Comparison of ENCODE assay signal across 9 cellular contexts in genomic region chr1:231418741-231419107, GRCh38. TPM values are rescaled to one million over a fixed set of nuclear protein-coding genes. Genes with fewer than 3 reads are reported as not detected.
DNase-seq lines count a peak whose midpoint lies in the region; ATAC-seq, FAIRE-seq and TF ChIP-seq lines count a peak whose summit lies in the region.
"Had no signal": no experiment of that assay in that cellular context is flagged by ENCODE, and none has a peak within 500 bp of the region (broad histone marks: within the 10 kb centered on the region; RNA-seq: fewer than 3 reads in every experiment).

No MANE protein-coding gene starts in this region.

- no peaks in the 10 kb centered on the region for H3K9me3 ChIP-seq in GM12878 (replicated peaks; ENCODE audit: control insufficient read depth, insufficient read depth, low read length)
- H3K9me3 ChIP-seq in mesodermal cell (ENCODE audit: control insufficient read depth, low read length), result no peaks in the 10 kb centered on the region

- BruUV-seq in GM12878 (replicated peaks; lab: Mats Ljungman, UMichigan), result no TSS peak

- peak overlapping the region; percentile 78 for H3K4me2 ChIP-seq in GM12878 (ENCODE audit: control insufficient read depth, insufficient read depth)

- intact Hi-C loops in GM12878 (cut with micrococcal nuclease; ENCODE audit: unreplicated experiment), result loop anchor here (5.0 kb wide), 2 partner anchors 61 to 174 kb away; no protein-coding TSS in a partner anchor

- H3K36me3 Mint-ChIP-seq in activated naive CD4-positive, alpha-beta T cell treated with anti-CD3 and anti-CD28 coated beads, Interleukin-2, amount 50 U/mL, for 24 hours, result peaks cover 12% of the 10 kb centered on the region
- peaks cover 16 to 37% of the 10 kb centered on the region in 2 donors for H3K36me3 Mint-ChIP-seq in activated naive CD4-positive, alpha-beta T cell treated with anti-CD3 and anti-CD28 coated beads, Interleukin-2, amount 50 U/mL, for 72 hours

- H3K4me1 Mint-ChIP-seq in activated naive CD4-positive, alpha-beta T cell treated with anti-CD3 and anti-CD28 coated beads, Interleukin-2, amount 50 U/mL, for 24 hours, result peaks cover 69% of the 10 kb centered on the region

- H3K9me3 Mint-ChIP-seq in activated naive CD4-positive, alpha-beta T cell treated with anti-CD3 and anti-CD28 coated beads, Interleukin-2, amount 50 U/mL, for 24 hours, result no peaks in the 10 kb centered on the region
- no peaks in the 10 kb centered on the region for H3K9me3 Mint-ChIP-seq in activated naive CD4-positive, alpha-beta T cell treated with anti-CD3 and anti-CD28 coated beads, Interleukin-2, amount 50 U/mL, for 72 hours

- no peak for TF ChIP-seq EP300 in GM12878 (IDR thresholded peaks at IDR 0.05; ENCODE audit: borderline replicate concordance in 1 of 2, control insufficient read depth in 1 of 2, low read depth in 2 of 2, low read length in 2 of 2)

- H3K27ac ChIP-seq in GM12878 (ENCODE audit: control insufficient read depth, insufficient read depth) (no peak overlapping the region), mesodermal cell (ENCODE audit: low read depth, low read length, severe bottlenecking) (no peak overlapping the region), urinary bladder (ENCODE audit: low read depth) (no peak overlapping the region)

- TF ChIP-seq CTCF in GM12878 (IDR thresholded peaks at IDR 0.05 in 2 of 3, conservative IDR thresholded peaks at IDR 0.05 in 1 of 3; ENCODE audit: control insufficient read depth in 2 of 3, extremely low read depth in 1 of 3, insufficient read depth in 1 of 3, low read depth in 3 of 3, low read length in 3 of 3), result no peak

- no peak for TF ChIP-seq RAD21 in GM12878 (IDR thresholded peaks at IDR 0.05; ENCODE audit: insufficient read depth, low read depth, low read length)

- no peak for TF ChIP-seq POLR2A in GM12878 (IDR thresholded peaks at IDR 0.05; ENCODE audit: low read depth, low read length)

- no peak overlapping the region for H3K27ac Mint-ChIP-seq in activated naive CD4-positive, alpha-beta T cell treated with anti-CD3 and anti-CD28 coated beads, Interleukin-2, amount 50 U/mL, for 24 hours
- no peak overlapping the region for H3K27ac Mint-ChIP-seq in activated naive CD4-positive, alpha-beta T cell treated with anti-CD3 and anti-CD28 coated beads, Interleukin-2, amount 50 U/mL, for 72 hours

- H3K79me2 ChIP-seq in GM12878 (ENCODE audit: control insufficient read depth, insufficient read depth, low read length), result peaks cover 83% of the 10 kb centered on the region

- no peaks in the 10 kb centered on the region; a peak in 1 of 4 replicates for H3K27me3 ChIP-seq in GM12878 (replicated peaks in 1 of 2; ENCODE audit: control insufficient read depth in 2 of 2, insufficient read depth in 2 of 2, low read length in 1 of 2)

- H3K4me3 Mint-ChIP-seq in activated naive CD4-positive, alpha-beta T cell treated with anti-CD3 and anti-CD28 coated beads, Interleukin-2, amount 50 U/mL, for 24 hours, result peak overlapping the region; percentile 95

- in situ Hi-C loops in GM12878 (cut with MboI), result loop anchor here (5.0 kb wide), 1 partner anchor 109 kb away; the partner anchor contains the start of gene TSNAX

- no peak overlapping the region for H3K9ac ChIP-seq in GM12878 (ENCODE audit: control insufficient read depth, insufficient read depth, low read length)

- H3K36me3 ChIP-seq in GM12878 (ENCODE audit: control insufficient read depth in 2 of 2, insufficient read depth in 2 of 2, low read length in 1 of 2) (peaks cover 0 to 7% of the 10 kb centered on the region in 2 experiments; a peak in 1 of 4 replicates), mesodermal cell (ENCODE audit: control insufficient read depth, insufficient read depth, low read length) (peaks cover 17% of the 10 kb centered on the region), urinary bladder (ENCODE audit: insufficient read depth) (no peaks in the 10 kb centered on the region)

- DNase-seq in activated naive CD4-positive, alpha-beta T cell treated with anti-CD3 and anti-CD28 coated beads, Interleukin-2, amount 50 U/mL, for 72 hours (ENCODE audit: low spot score in 2 of 2), result no peak
- no peak for DNase-seq in GM12878 (ENCODE audit: low read depth, low spot score)
- DNase-seq in globus pallidus (ENCODE audit: low spot score), result no peak
- no peak for DNase-seq in effector CD4-positive, alpha-beta T cell
- no peak for DNase-seq in NOMO-1 treated with DMSO at 0.1 percent for 48 hours (lab: John Stamatoyannopoulos, UW; ENCODE audit: unreplicated experiment)
- DNase-seq: DMS79 treated with DMSO at 0.1 percent for 48 hours had no signal

- FAIRE-seq in GM12878 (lab: Jason Lieb, UNC), result no peak

- CTCF ChIA-PET in GM12878 (lab: Yijun Ruan, JAX), result interaction anchor here (1.1 to 1.7 kb wide), 4 partner anchors 19 to 166 kb away, joined by 3 to 5 read pairs (median 4); no protein-coding TSS in a partner anchor

- peak overlapping the region; percentile 92 for H3K4me3 ChIP-seq in GM12878
- H3K4me3 ChIP-seq in mesodermal cell (ENCODE audit: extremely low read depth, insufficient read depth, low read length, poor library complexity, severe bottlenecking), result peak overlapping the region; percentile 73
- H3K4me3 ChIP-seq in urinary bladder (ENCODE audit: low read depth, low read length), result peak overlapping the region; percentile 74

- SMC1A ChIA-PET in GM12878 (lab: Charles Lee; ENCODE audit: uncharacterized antibody, unreplicated experiment), result interaction anchor here (0.9 to 3.0 kb wide), 11 partner anchors 9 to 185 kb away, joined by 3 to 10 read pairs (median 4); partner anchors contain the start of genes EXOC8 and SPRTN

- no peak for ATAC-seq in activated naive CD4-positive, alpha-beta T cell treated with anti-CD3 and anti-CD28 coated beads, Interleukin-2, amount 50 U/mL, for 72 hours
- ATAC-seq in GM12878, result no peak

- H3K27me3 Mint-ChIP-seq in activated naive CD4-positive, alpha-beta T cell treated with anti-CD3 and anti-CD28 coated beads, Interleukin-2, amount 50 U/mL, for 24 hours, result no peaks in the 10 kb centered on the region

- RAD21 ChIA-PET in GM12878 (lab: Charles Lee; ENCODE audit: unreplicated experiment), result interaction anchor here (0.8 to 3.1 kb wide), 6 partner anchors 11 to 139 kb away, joined by 3 to 13 read pairs (median 4); partner anchors contain the start of genes EXOC8 and SPRTN

- H4K20me1 ChIP-seq in GM12878 (ENCODE audit: control insufficient read depth, insufficient read depth), result peaks cover 7% of the 10 kb centered on the region; the same call in 1 of the 2 replicates

- 96% methylated on average over 4 of the region's 4 CpGs for WGBS in GM12878 (ENCODE audit: insufficient coverage, insufficient replicate concordance, low lambda C conversion rate, missing lambda C conversion rate)
- WGBS in mesodermal cell (ENCODE audit: insufficient coverage in 2 of 2), 2 experiments, result 93 to 100% methylated on average over 1 to 2 of the region's 4 CpGs
- WGBS in urinary bladder, result 58% methylated on average over 4 of the region's 4 CpGs

- H3K4me1 ChIP-seq in GM12878 (ENCODE audit: control insufficient read depth, insufficient read depth, low read length) (no peaks in the 10 kb centered on the region), mesodermal cell (ENCODE audit: control insufficient read depth, insufficient read depth, low read length, poor library complexity, severe bottlenecking) (peaks cover 29% of the 10 kb centered on the region), urinary bladder (ENCODE audit: insufficient read depth) (peaks cover 2% of the 10 kb centered on the region)

- POLR2A ChIA-PET in GM12878 (lab: Charles Lee), result interaction anchor here (1.1 to 1.3 kb wide), 2 partner anchors 38 to 47 kb away, joined by 4 to 6 read pairs; no protein-coding TSS in a partner anchor

- no peak overlapping the region for H2AFZ ChIP-seq in GM12878 (ENCODE audit: control insufficient read depth, low read depth, low read length)

RNA-seq across cellular contexts. Expression of gene EGLN1, which starts 3.4 kb away (rescaled TPM):
- 10 to 100 TPM in 1 of 2 donors, 1 to 10 TPM in 1; 3.8 to 36.1 TPM for total RNA-seq in activated naive CD4-positive, alpha-beta T cell treated with anti-CD3 and anti-CD28 coated beads, Interleukin-2, amount 50 U/mL, for 72 hours
- total RNA-seq in GM12878 (2013; cell fraction: nucleolus; rRNA removed), result 35.9 and 39.7 TPM in 2 replicates
- total RNA-seq in GM12878 (2014; rRNA removed) (7.9 and 9.9 TPM in 2 replicates), GM12878 (2014; rRNA removed; fragmentation: Illumina TruSeq; extraction: Trizol) (12.8 and 14.7 TPM in 2 replicates), GM12878 (2021) (9.2 and 10.5 TPM in 2 replicates), urinary bladder (73.3 TPM)
- polyA plus RNA-seq in GM12878 (2011; ENCODE audit: low read depth), result 10.1 TPM
- polyA plus RNA-seq in GM12878 (2011; rRNA removed) (46.6 and 88.5 TPM in 2 replicates), GM12878 (2014; fragmentation: Illumina TruSeq; extraction: Trizol) (15.8 and 15.9 TPM in 2 replicates), GM12878 (2014; fragmentation: Nextera tagmentation; extraction: Ambion mirVana) (1 to 10 TPM; 2.4 to 3.0 TPM), GM12878 (2014; rRNA removed) (8.8 and 9.8 TPM in 2 replicates), GM12878 (2016; fragmentation: Nextera tagmentation; extraction: Ambion mirVana) (1 to 10 TPM; 3.1 to 8.6 TPM), urinary bladder (26.3 TPM)
- polyA plus RNA-seq in GM12878 (2011; cell fraction: cytosol; rRNA removed), result 11.0 and 14.0 TPM in 2 replicates
- polyA plus RNA-seq in GM12878 (2011; cell fraction: nucleus; rRNA removed), result 9.6 and 10.5 TPM in 2 replicates
- polyA plus RNA-seq in GM12878 (2012), result 24.3 and 32.6 TPM in 2 replicates
- 31.5 and 48.0 TPM in 2 replicates for polyA minus RNA-seq in GM12878 (2011; rRNA and poly(A)+ RNA removed)
- polyA minus RNA-seq in GM12878 (2011; cell fraction: cytosol; rRNA and poly(A)+ RNA removed), result 12.8 and 18.7 TPM in 2 replicates
- polyA minus RNA-seq in GM12878 (2011; cell fraction: nucleus; rRNA and poly(A)+ RNA removed), result 12.1 and 18.6 TPM in 2 replicates
- polyA plus RNA-seq in mesodermal cell (2013, experiment 1 of 2), result 24.7 TPM
- polyA plus RNA-seq in mesodermal cell (2013, experiment 2 of 2), result 26.2 TPM
